ENCODE assay signal across 12 cellular contexts in genomic region chr16:71210-71539, GRCh38. TPM values are rescaled to one million over a fixed set of nuclear protein-coding genes. Genes with fewer than 3 reads are reported as not detected.
A peak's percentile ranks its signal among the peaks of the same experiment; 100 is the strongest.
DNase-seq lines count a peak whose midpoint lies in the region; ATAC-seq and TF ChIP-seq lines count a peak whose summit lies in the region.
"Had no signal": no experiment of that assay in that cellular context is flagged by ENCODE, and none has a peak within 500 bp of the region (broad histone marks: within the 10 kb centered on the region; RNA-seq: fewer than 3 reads in every experiment).

No MANE protein-coding gene starts in this region.

- H3K36me3 ChIP-seq in gastroesophageal sphincter = no peaks in the 10 kb centered on the region
- H3K36me3 ChIP-seq in rectal smooth muscle tissue (ENCODE audit: control insufficient read depth, insufficient read depth, low read length) = no peaks in the 10 kb centered on the region
- H3K36me3 ChIP-seq in effector memory CD4-positive, alpha-beta T cell (ENCODE audit: control insufficient read depth, insufficient read depth, low read length) = no peaks in the 10 kb centered on the region

- H3K27ac ChIP-seq in C4-2B = peak overlapping the region; percentile 91
- H3K27ac ChIP-seq in gastroesophageal sphincter = peak overlapping the region; percentile 5 to 94 (median 93)
- H3K27ac ChIP-seq in rectal smooth muscle tissue (ENCODE audit: low read depth, low read length) = peak overlapping the region; percentile 78
- no peak overlapping the region for H3K27ac ChIP-seq in effector memory CD4-positive, alpha-beta T cell (ENCODE audit: insufficient read depth, low read length, poor library complexity, severe bottlenecking)

- no peaks in the 10 kb centered on the region for H3K27me3 ChIP-seq in gastroesophageal sphincter
- H3K27me3 ChIP-seq in rectal smooth muscle tissue (ENCODE audit: control insufficient read depth, insufficient read depth, low read length) = no peaks in the 10 kb centered on the region
- peaks cover 7% of the 10 kb centered on the region for H3K27me3 ChIP-seq in effector memory CD4-positive, alpha-beta T cell (replicated peaks; ENCODE audit: control insufficient read depth, insufficient read depth, low read length, poor library complexity, severe bottlenecking)

- H3K4me1 Mint-ChIP-seq in WTC11 = peaks cover 53% of the 10 kb centered on the region

- H3K9ac ChIP-seq in rectal smooth muscle tissue (ENCODE audit: low read length) = no peak overlapping the region

- no peak for TF ChIP-seq EP300 in gastroesophageal sphincter (IDR thresholded peaks at IDR 0.05)

- no peaks in the 10 kb centered on the region for H3K36me3 Mint-ChIP-seq in WTC11

- peak overlapping the region; percentile 81 for H3K4me3 Mint-ChIP-seq in WTC11
- H3K4me3 Mint-ChIP-seq: immature natural killer cell had no signal

- no peaks in the 10 kb centered on the region for H3K9me3 ChIP-seq in gastroesophageal sphincter
- H3K9me3 ChIP-seq in effector memory CD4-positive, alpha-beta T cell (ENCODE audit: control insufficient read depth, low read length) = no peaks in the 10 kb centered on the region

- no peaks in the 10 kb centered on the region; the same call in 1 of the 2 replicates for H3K27me3 Mint-ChIP-seq in WTC11 (ENCODE audit: low read depth)

- WGBS in gastroesophageal sphincter (ENCODE audit: low coverage in 1 of 2), 2 donors = 33% methylated on average over 1 of the region's 5 CpGs; no CpG with 5 or more reads in 1 of the 2 donors

- H3K4me1 ChIP-seq in gastroesophageal sphincter = peaks cover 0 to 95% (median 59%) of the 10 kb centered on the region in 3 donors
- peaks cover 10% of the 10 kb centered on the region for H3K4me1 ChIP-seq in rectal smooth muscle tissue (ENCODE audit: control insufficient read depth, insufficient read depth, low read length)
- peaks cover 2% of the 10 kb centered on the region for H3K4me1 ChIP-seq in effector memory CD4-positive, alpha-beta T cell (ENCODE audit: control insufficient read depth, insufficient read depth, low read length, poor library complexity, severe bottlenecking)

- TF ChIP-seq CTCF in C4-2B (conservative IDR thresholded peaks at IDR 0.05) (no peak), WTC11 (IDR thresholded peaks at IDR 0.05) (no peak), gastroesophageal sphincter (IDR thresholded peaks at IDR 0.05) (no peak)

- ATAC-seq in WTC11 = no peak; the same call in 1 of the 2 replicates
- no peak for ATAC-seq in gastroesophageal sphincter
- no peak for ATAC-seq in GM18520 (IDR thresholded peaks at IDR 0.05; ENCODE audit: unreplicated experiment)

- no peak for DNase-seq in WTC11 (ENCODE audit: low spot score)
- DNase-seq in NCI-H2029 treated with DMSO at 0.1 percent for 48 hours (lab: John Stamatoyannopoulos, UW) = no peak
- DNase-seq in GM03348 (ENCODE audit: low spot score) = no peak
- no peak for DNase-seq in effector memory CD4-positive, alpha-beta T cell
- DNase-seq: activated effector memory CD4-positive, alpha-beta T cell treated with anti-CD3 and anti-CD28 coated beads, Interleukin-2, amount 50 U/mL, for 16 hours; DMS79; immature natural killer cell; NCI-H1436 had no signal

- CTCF ChIA-PET in WTC11 (lab: Charles Lee) = interaction anchor here (1.7 to 16.9 kb wide), 5 partner anchors 23 to 282 kb away, joined by 6 to 493 read pairs (median 18); partner anchors contain the start of gene AXIN1

- H3K4me3 ChIP-seq in gastroesophageal sphincter (peak overlapping the region; percentile 45 to 88), rectal smooth muscle tissue (ENCODE audit: low read length) (peak overlapping the region; percentile 72)
- no peak overlapping the region for H3K4me3 ChIP-seq in effector memory CD4-positive, alpha-beta T cell (ENCODE audit: insufficient read depth, low read depth, low read length, poor library complexity, severe bottlenecking)

- no peak for TF ChIP-seq POLR2A in gastroesophageal sphincter (IDR thresholded peaks at IDR 0.05)

- POLR2A ChIA-PET in WTC11 (lab: Charles Lee) = interaction anchor here (0.7 to 3.0 kb wide), 6 partner anchors 8 to 32 kb away, joined by 3 to 16 read pairs (median 4); partner anchors contain the start of genes POLR3K and SNRNP25

- peak overlapping the region; percentile 88; the same call in 1 of the 2 replicates for H3K27ac Mint-ChIP-seq in WTC11
- H3K27ac Mint-ChIP-seq: immature natural killer cell had no signal

- no peaks in the 10 kb centered on the region for H3K9me3 Mint-ChIP-seq in WTC11
- H3K9me3 Mint-ChIP-seq: immature natural killer cell had no signal

TF ChIP-seq in WTC11, 78 proteins besides CTCF, POLR2A, EP300 and RAD21:
- TF ChIP-seq TEAD1 (CRISPR knock-in tag; IDR thresholded peaks at IDR 0.05) (peak; percentile 31; the same call in 1 of the 2 replicates), MYBL2 (CRISPR knock-in tag; IDR thresholded peaks at IDR 0.05) (no peak), ZSCAN18 (CRISPR knock-in tag; IDR thresholded peaks at IDR 0.05) (no peak), ZNF423 (CRISPR knock-in tag; IDR thresholded peaks at IDR 0.05) (peak; percentile 49; the same call in 1 of the 2 replicates), FOXP1 (CRISPR knock-in tag; IDR thresholded peaks at IDR 0.05; ENCODE audit: borderline replicate concordance) (no peak), ZNF396 (CRISPR knock-in tag; IDR thresholded peaks at IDR 0.05; ENCODE audit: borderline replicate concordance) (no peak), CBFB (CRISPR knock-in tag; IDR thresholded peaks at IDR 0.05; ENCODE audit: low read depth) (no peak), ZNF416 (CRISPR knock-in tag; IDR thresholded peaks at IDR 0.05) (no peak), ZNF263 (CRISPR knock-in tag; IDR thresholded peaks at IDR 0.05; ENCODE audit: low read depth) (no peak), ETV6 (CRISPR knock-in tag; IDR thresholded peaks at IDR 0.05) (peak; percentile 43; the same call in 1 of the 2 replicates)

RNA-seq across cellular contexts. Expression of gene RHBDF1, which starts 1.3 kb away (rescaled TPM):
- total RNA-seq in WTC11 (2021) (40.9 to 60.8 TPM (median 44.2 TPM) in 3 replicates), gastroesophageal sphincter (10 to 100 TPM; 21.0 to 52.3 (median 33.0) TPM)

RNA-seq across cellular contexts. Expression of gene MPG, which starts 6.8 kb away (rescaled TPM):
- total RNA-seq in WTC11 (2021) = 60.0 to 62.0 TPM (median 60.0 TPM) in 3 replicates
- 100 to 1,000 TPM in 2 of 4 donors, 10 to 100 TPM in 2; 57.4 to 114 (median 92.4) TPM for total RNA-seq in gastroesophageal sphincter

RNA-seq across cellular contexts. Expression of gene SNRNP25, which starts 17.5 kb away (rescaled TPM):
- total RNA-seq in WTC11 (2021) (51.6 to 55.9 TPM (median 54.7 TPM) in 3 replicates), gastroesophageal sphincter (10 to 100 TPM; 25.6 to 34.4 (median 28.5) TPM)

RNA-seq across cellular contexts. Expression of gene POLR3K, which starts 17.8 kb away (rescaled TPM):
- total RNA-seq in WTC11 (2021) = 37.9 to 40.1 TPM (median 38.6 TPM) in 3 replicates
- 1 to 10 TPM; 2.6 to 5.1 (median 4.5) TPM for total RNA-seq in gastroesophageal sphincter
